ENCODE assay signal across 8 cellular contexts in the genomic region with DNA sequence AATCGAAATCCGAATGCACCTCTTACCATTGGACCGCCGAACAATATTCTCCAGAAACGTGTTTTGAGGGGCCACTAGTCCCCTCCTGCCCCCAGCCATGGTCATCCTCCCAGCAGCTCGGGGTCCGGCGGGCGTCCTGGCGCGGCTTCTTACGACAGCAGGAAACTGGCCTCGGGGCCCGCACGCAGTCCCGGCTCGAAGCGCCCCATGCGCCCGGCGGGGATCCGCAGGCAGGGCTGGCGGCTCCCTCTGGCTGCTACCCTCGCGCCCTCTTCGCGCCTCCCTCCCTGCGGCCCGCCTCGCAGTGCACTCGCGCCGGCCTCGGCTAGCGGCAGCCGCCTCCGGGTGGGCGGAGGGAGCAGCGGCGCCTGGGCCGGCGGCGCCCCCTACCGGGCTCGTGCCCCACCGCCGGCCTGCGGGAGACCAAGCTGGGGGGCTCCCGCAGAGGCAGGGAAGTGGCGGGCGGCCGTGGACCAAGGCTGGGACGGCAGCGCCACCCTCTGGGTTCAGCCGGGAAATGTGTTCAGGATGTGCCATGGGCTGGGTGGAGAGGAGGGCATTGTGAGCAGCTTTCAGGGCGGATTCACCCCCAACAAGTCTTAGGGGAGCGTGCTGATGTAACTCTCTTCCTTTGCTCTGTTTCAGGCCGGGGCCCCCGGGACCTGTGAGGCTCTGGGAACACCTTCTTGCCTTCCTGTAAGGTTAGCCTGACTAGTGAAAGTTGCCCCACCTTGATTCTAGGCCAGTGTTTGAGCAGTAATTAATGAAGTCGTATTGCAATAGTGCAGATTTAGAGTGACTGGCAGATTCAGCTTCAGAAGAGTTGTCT. TPM values are rescaled to one million over a fixed set of nuclear protein-coding genes. Genes with fewer than 3 reads are reported as not detected.
DNase-seq lines count a peak whose midpoint lies in the region; ATAC-seq lines count a peak whose summit lies in the region.

A gene with protein sequence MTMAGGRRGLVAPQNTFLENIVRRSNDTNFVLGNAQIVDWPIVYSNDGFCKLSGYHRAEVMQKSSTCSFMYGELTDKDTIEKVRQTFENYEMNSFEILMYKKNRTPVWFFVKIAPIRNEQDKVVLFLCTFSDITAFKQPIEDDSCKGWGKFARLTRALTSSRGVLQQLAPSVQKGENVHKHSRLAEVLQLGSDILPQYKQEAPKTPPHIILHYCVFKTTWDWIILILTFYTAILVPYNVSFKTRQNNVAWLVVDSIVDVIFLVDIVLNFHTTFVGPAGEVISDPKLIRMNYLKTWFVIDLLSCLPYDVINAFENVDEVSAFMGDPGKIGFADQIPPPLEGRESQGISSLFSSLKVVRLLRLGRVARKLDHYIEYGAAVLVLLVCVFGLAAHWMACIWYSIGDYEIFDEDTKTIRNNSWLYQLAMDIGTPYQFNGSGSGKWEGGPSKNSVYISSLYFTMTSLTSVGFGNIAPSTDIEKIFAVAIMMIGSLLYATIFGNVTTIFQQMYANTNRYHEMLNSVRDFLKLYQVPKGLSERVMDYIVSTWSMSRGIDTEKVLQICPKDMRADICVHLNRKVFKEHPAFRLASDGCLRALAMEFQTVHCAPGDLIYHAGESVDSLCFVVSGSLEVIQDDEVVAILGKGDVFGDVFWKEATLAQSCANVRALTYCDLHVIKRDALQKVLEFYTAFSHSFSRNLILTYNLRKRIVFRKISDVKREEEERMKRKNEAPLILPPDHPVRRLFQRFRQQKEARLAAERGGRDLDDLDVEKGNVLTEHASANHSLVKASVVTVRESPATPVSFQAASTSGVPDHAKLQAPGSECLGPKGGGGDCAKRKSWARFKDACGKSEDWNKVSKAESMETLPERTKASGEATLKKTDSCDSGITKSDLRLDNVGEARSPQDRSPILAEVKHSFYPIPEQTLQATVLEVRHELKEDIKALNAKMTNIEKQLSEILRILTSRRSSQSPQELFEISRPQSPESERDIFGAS (minus strand): TSS at position 308 of the 829 bp plus-strand sequence. CDS start 203 bp downstream, at position 105.

- H3K9me3 ChIP-seq in BLaER1 (no peaks in the 10 kb centered on the region), duodenal mucosa (ENCODE audit: control insufficient read depth in 1 of 2, low read length in 2 of 2) (no peaks in the 10 kb centered on the region)

- peaks cover 74% of the 10 kb centered on the region for H3K27me3 Mint-ChIP-seq in activated CD4-positive, alpha-beta memory T cell treated with anti-CD3 and anti-CD28 coated beads, Interleukin-2, amount 10 ng/mL, durations not matched to agents 7 days and 5 days

- H3K4me3 Mint-ChIP-seq in activated CD4-positive, alpha-beta memory T cell treated with anti-CD3 and anti-CD28 coated beads, Interleukin-2, amount 10 ng/mL, durations not matched to agents 7 days and 5 days: peak within 1 kb of the TSS; percentile 46

- H3K27ac Mint-ChIP-seq in activated CD4-positive, alpha-beta memory T cell treated with anti-CD3 and anti-CD28 coated beads, Interleukin-2, amount 10 ng/mL, durations not matched to agents 7 days and 5 days: no peak within 1 kb of the TSS

- H3K36me3 ChIP-seq in BLaER1 (no peaks in the 10 kb centered on the region), duodenal mucosa (ENCODE audit: control insufficient read depth in 1 of 2, insufficient read depth in 2 of 2, low read length in 2 of 2) (no peaks in the 10 kb centered on the region)

- H3K27me3 ChIP-seq in BLaER1 (peaks cover 14% of the 10 kb centered on the region), duodenal mucosa (ENCODE audit: control insufficient read depth in 1 of 2, insufficient read depth in 2 of 2, low read length in 2 of 2) (peaks cover 28 to 46% of the 10 kb centered on the region in 2 donors)

- peak within 1 kb of the TSS; percentile 98 for H3K4me2 ChIP-seq in BLaER1

- CTCF ChIA-PET in activated CD4-positive, alpha-beta memory T cell treated with anti-CD3 and anti-CD28 coated beads, Interleukin-2, amount 10 ng/mL, durations not matched to agents 7 days and 5 days (lab: Charles Lee): interaction anchor here (0.6 to 3.0 kb wide), 20 partner anchors 10 to 991 kb away, joined by 3 to 29 read pairs (median 3); partner anchors contain the start of gene SLC30A1

- H3K27ac ChIP-seq in BLaER1 (no peak within 1 kb of the TSS), duodenal mucosa (ENCODE audit: low read depth, low read length) (no peak within 1 kb of the TSS)

- H3K4me1 ChIP-seq in BLaER1 (peaks cover 9% of the 10 kb centered on the region), duodenal mucosa (ENCODE audit: control insufficient read depth in 1 of 2, insufficient read depth in 2 of 2, low read length in 2 of 2) (peaks cover 0 to 7% of the 10 kb centered on the region in 2 donors)

- POLR2A ChIA-PET in activated CD4-positive, alpha-beta memory T cell treated with anti-CD3 and anti-CD28 coated beads, Interleukin-2, amount 10 ng/mL, durations not matched to agents 7 days and 5 days (lab: Charles Lee): interaction anchor here (1.1 kb wide), 1 partner anchor 681 kb away, joined by 4 read pairs; no protein-coding TSS in a partner anchor

- no peaks in the 10 kb centered on the region for H3K36me3 Mint-ChIP-seq in activated CD4-positive, alpha-beta memory T cell treated with anti-CD3 and anti-CD28 coated beads, Interleukin-2, amount 10 ng/mL, durations not matched to agents 7 days and 5 days (ENCODE audit: low read depth)

- peak within 1 kb of the TSS; percentile 46; the same call in 1 of the 2 replicates for H3K9ac ChIP-seq in BLaER1
- no peak within 1 kb of the TSS for H3K9ac ChIP-seq in duodenal mucosa (ENCODE audit: low read depth in 1 of 2, low read length in 2 of 2)

- H3K4me3 ChIP-seq in BLaER1 (peak within 1 kb of the TSS; percentile 65), duodenal mucosa (ENCODE audit: low read depth in 1 of 2, low read length in 2 of 2) (peak within 1 kb of the TSS; percentile 46 to 54)

- no peaks in the 10 kb centered on the region for H4K20me1 ChIP-seq in BLaER1

- DNase-seq in GM19240 (ENCODE audit: insufficient read length, low spot score): peak; percentile 36
- DNase-seq in NCI-H510A treated with DMSO at 0.1 percent for 48 hours (lab: John Stamatoyannopoulos, UW): peak; percentile 83
- peak; percentile 73 for DNase-seq in activated CD4-positive, alpha-beta memory T cell treated with anti-CD3 and anti-CD28 coated beads, Interleukin-2, amount 10 ng/mL, durations not matched to agents 7 days and 5 days
- peak; percentile 73 to 75 for DNase-seq in lung microvascular endothelial cell (ENCODE audit: low read depth in 2 of 2)
- peak; percentile 61 to 73 (median 69) for DNase-seq in stimulated activated CD4-positive, alpha-beta T cell treated with anti-CD3 and anti-CD28 coated beads, TNF-alpha, amount 100 ng/mL, for 48 hours (ENCODE audit: low read depth in 3 of 3)

- H3K9me3 Mint-ChIP-seq in activated CD4-positive, alpha-beta memory T cell treated with anti-CD3 and anti-CD28 coated beads, Interleukin-2, amount 10 ng/mL, durations not matched to agents 7 days and 5 days: no peaks in the 10 kb centered on the region

- ATAC-seq in HG03439 (IDR thresholded peaks at IDR 0.05; ENCODE audit: unreplicated experiment): peak; percentile 90

- peaks cover 8% of the 10 kb centered on the region for H3K4me1 Mint-ChIP-seq in activated CD4-positive, alpha-beta memory T cell treated with anti-CD3 and anti-CD28 coated beads, Interleukin-2, amount 10 ng/mL, durations not matched to agents 7 days and 5 days

RNA-seq across cellular contexts. Expression of the gene that starts here (rescaled TPM):
- not detected for total RNA-seq in activated CD4-positive, alpha-beta memory T cell treated with anti-CD3 and anti-CD28 coated beads, Interleukin-2, amount 10 ng/mL, durations not matched to agents 7 days and 5 days
- total RNA-seq in lung microvascular endothelial cell: not detected in 2 replicates

Comparison
In these comparisons a context has a peak if more than half of its experiments do, and no peak if none do; other contexts are left out.
1. Peak in DNase-seq in activated CD4-positive, alpha-beta memory T cell treated with anti-CD3 and anti-CD28 coated beads, Interleukin-2, amount 10 ng/mL, durations not matched to agents 7 days and 5 days; RNA of the gene not detected or under 1 TPM.
2. Peak in DNase-seq in lung microvascular endothelial cell; RNA of the gene not detected or under 1 TPM.